ENCODE assay signal across 25 cellular contexts in the genomic region with DNA sequence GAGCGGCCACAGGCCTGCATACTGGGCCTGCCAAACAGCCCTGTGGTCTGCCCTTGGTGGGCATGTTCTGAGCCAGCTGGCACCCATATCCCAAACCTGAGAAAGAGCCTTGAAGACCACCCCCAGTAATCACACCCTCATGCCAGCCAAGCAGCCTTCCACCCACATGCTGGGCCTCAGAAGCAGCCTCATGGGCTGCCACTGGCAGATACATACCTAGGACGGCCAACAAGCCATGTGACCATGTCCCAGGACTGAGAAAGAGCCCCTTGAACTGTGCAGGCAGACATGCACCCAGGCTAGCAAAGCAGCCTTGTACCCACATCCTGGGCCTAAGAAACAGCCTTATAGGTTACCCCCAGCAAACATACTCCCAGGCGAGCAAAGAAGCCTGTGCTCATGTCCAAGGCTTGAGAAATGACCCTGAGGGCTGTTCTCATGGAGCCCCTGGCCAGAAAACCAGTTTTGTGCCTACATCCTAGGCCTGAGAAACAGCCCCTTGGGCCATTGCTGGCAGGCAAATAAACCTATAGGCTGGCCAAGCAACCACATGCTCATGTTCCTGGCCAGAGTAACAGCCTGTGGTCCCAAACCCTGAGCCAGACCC. TPM values are rescaled to one million over a fixed set of nuclear protein-coding genes. Genes with fewer than 3 reads are reported as not detected.
DNase-seq lines count a peak whose midpoint lies in the region; ATAC-seq and TF ChIP-seq lines count a peak whose summit lies in the region.
"Had no signal": no experiment of that assay in that cellular context is flagged by ENCODE, and none has a peak within 500 bp of the region (broad histone marks: within the 10 kb centered on the region; RNA-seq: fewer than 3 reads in every experiment).

No MANE protein-coding gene starts in this region.

- H3K4me2 ChIP-seq in trophoblast cell (ENCODE audit: low read length): no peak overlapping the region
- H3K4me2 ChIP-seq: BLaER1 had no signal

- H3K23ac ChIP-seq in trophoblast cell (ENCODE audit: low read length): no peak overlapping the region

- no peak overlapping the region for H2BK120ac ChIP-seq in trophoblast cell (ENCODE audit: insufficient read depth, low read length, poor library complexity)

- no peak overlapping the region for H2AK5ac ChIP-seq in trophoblast cell (ENCODE audit: low read length)

- H3K4me3 ChIP-seq in RWPE2 (ENCODE audit: severe bottlenecking) (no peak overlapping the region), trophoblast cell (ENCODE audit: low read depth, low read length) (no peak overlapping the region)
- H3K4me3 ChIP-seq: BLaER1, GM12878 had no signal

- no peak overlapping the region for H2BK5ac ChIP-seq in trophoblast cell (ENCODE audit: low read depth, low read length, poor library complexity)

- no peak overlapping the region for H3K9ac ChIP-seq in trophoblast cell (ENCODE audit: low read length)
- H3K9ac ChIP-seq: BLaER1 had no signal

- H3K79me2 ChIP-seq in trophoblast cell (ENCODE audit: control insufficient read depth, insufficient read depth, low read length, poor library complexity): no peaks in the 10 kb centered on the region

- H3K18ac ChIP-seq in trophoblast cell (ENCODE audit: low read length): no peak overlapping the region

- no peaks in the 10 kb centered on the region for H3K79me1 ChIP-seq in trophoblast cell (ENCODE audit: low read length)

- no peak for DNase-seq in activated naive CD8-positive, alpha-beta T cell treated with anti-CD3 and anti-CD28 coated beads, Interleukin-2, amount 10 ng/mL, durations not matched to agents 7 days and 5 days
- no peak for DNase-seq in activated naive CD8-positive, alpha-beta T cell treated with anti-CD3 and anti-CD28 coated beads, Interleukin-2, amount 50 U/mL, for 24 hours
- DNase-seq in RWPE2 (ENCODE audit: low spot score) (peak; percentile 56), chondrocyte (ENCODE audit: low spot score) (no peak), trophoblast cell (peak; percentile 85 to 94)
- DNase-seq: 8988T; ACHN; BE2C; C1 segment of cervical spinal cord; CD4-positive, alpha-beta memory T cell; CD4-positive, CD25-positive, alpha-beta regulatory T cell; CD8-positive, alpha-beta memory T cell; COR-L47; DMS 273 treated with DMSO at 0.1 percent for 48 hours; DMS153; DMS53; DMS79; DND-41; EL; GDM1 had no signal

- TF ChIP-seq CTCF in RWPE2 (IDR thresholded peaks at IDR 0.05; ENCODE audit: poor library complexity, severe bottlenecking) (no peak), chondrocyte (IDR thresholded peaks at IDR 0.05) (no peak)

- POLR2A ChIA-PET in activated naive CD8-positive, alpha-beta T cell treated with anti-CD3 and anti-CD28 coated beads, Interleukin-2, amount 10 ng/mL, durations not matched to agents 7 days and 5 days (lab: Charles Lee): no interaction called here

- no peak for ATAC-seq in activated naive CD8-positive, alpha-beta T cell treated with anti-CD3 and anti-CD28 coated beads, Interleukin-2, amount 10 ng/mL, durations not matched to agents 7 days and 5 days (ENCODE audit: low read depth)
- ATAC-seq in activated naive CD8-positive, alpha-beta T cell treated with anti-CD3 and anti-CD28 coated beads, Interleukin-2, amount 50 U/mL, for 24 hours: no peak
- no peak for ATAC-seq in RWPE2 (ENCODE audit: low read depth)
- ATAC-seq in GM21786 (IDR thresholded peaks at IDR 0.05; ENCODE audit: unreplicated experiment): no peak
- no peak for ATAC-seq in HG03521 (IDR thresholded peaks at IDR 0.05; ENCODE audit: unreplicated experiment)
- ATAC-seq: GM12878 had no signal

- H3K4ac ChIP-seq in trophoblast cell (ENCODE audit: low read depth, low read length): no peak overlapping the region

- H3K27me3 Mint-ChIP-seq in activated naive CD8-positive, alpha-beta T cell treated with anti-CD3 and anti-CD28 coated beads, Interleukin-2, amount 10 ng/mL, durations not matched to agents 7 days and 5 days: no peaks in the 10 kb centered on the region
- no peaks in the 10 kb centered on the region for H3K27me3 Mint-ChIP-seq in activated naive CD8-positive, alpha-beta T cell treated with anti-CD3 and anti-CD28 coated beads, Interleukin-2, amount 50 U/mL, for 24 hours
- H3K27me3 Mint-ChIP-seq in chondrocyte (ENCODE audit: low read depth): no peaks in the 10 kb centered on the region
- H3K27me3 Mint-ChIP-seq: CD4-positive, alpha-beta memory T cell; CD4-positive, CD25-positive, alpha-beta regulatory T cell; CD8-positive, alpha-beta memory T cell had no signal

- no peak overlapping the region for H4K8ac ChIP-seq in trophoblast cell (ENCODE audit: low read depth, low read length)

- H4K12ac ChIP-seq in trophoblast cell (ENCODE audit: low read depth, low read length): no peak overlapping the region

- peak overlapping the region; percentile 30 for H3K27ac Mint-ChIP-seq in activated naive CD8-positive, alpha-beta T cell treated with anti-CD3 and anti-CD28 coated beads, Interleukin-2, amount 10 ng/mL, durations not matched to agents 7 days and 5 days
- no peak overlapping the region for H3K27ac Mint-ChIP-seq in activated naive CD8-positive, alpha-beta T cell treated with anti-CD3 and anti-CD28 coated beads, Interleukin-2, amount 50 U/mL, for 24 hours
- peak overlapping the region; percentile 32 for H3K27ac Mint-ChIP-seq in chondrocyte (ENCODE audit: unreplicated experiment)
- H3K27ac Mint-ChIP-seq: CD4-positive, alpha-beta memory T cell; CD4-positive, CD25-positive, alpha-beta regulatory T cell; CD8-positive, alpha-beta memory T cell had no signal

- H3K4me1 Mint-ChIP-seq in activated naive CD8-positive, alpha-beta T cell treated with anti-CD3 and anti-CD28 coated beads, Interleukin-2, amount 10 ng/mL, durations not matched to agents 7 days and 5 days: peaks cover 3% of the 10 kb centered on the region
- H3K4me1 Mint-ChIP-seq in activated naive CD8-positive, alpha-beta T cell treated with anti-CD3 and anti-CD28 coated beads, Interleukin-2, amount 50 U/mL, for 24 hours: no peaks in the 10 kb centered on the region
- no peaks in the 10 kb centered on the region for H3K4me1 Mint-ChIP-seq in chondrocyte (ENCODE audit: low read depth)

- no peaks in the 10 kb centered on the region for H3K9me3 Mint-ChIP-seq in activated naive CD8-positive, alpha-beta T cell treated with anti-CD3 and anti-CD28 coated beads, Interleukin-2, amount 10 ng/mL, durations not matched to agents 7 days and 5 days
- H3K9me3 Mint-ChIP-seq in activated naive CD8-positive, alpha-beta T cell treated with anti-CD3 and anti-CD28 coated beads, Interleukin-2, amount 50 U/mL, for 24 hours: no peaks in the 10 kb centered on the region
- no peaks in the 10 kb centered on the region for H3K9me3 Mint-ChIP-seq in chondrocyte (ENCODE audit: low read depth)
- H3K9me3 Mint-ChIP-seq: CD14-positive monocyte; CD4-positive, CD25-positive, alpha-beta regulatory T cell; CD8-positive, alpha-beta memory T cell had no signal

- WGBS in trophoblast cell (ENCODE audit: extremely low coverage, insufficient coverage, insufficient read length): no CpG with 5 or more reads among the region's 3 CpGs

- H3K9me3 ChIP-seq in RWPE2 (ENCODE audit: severe bottlenecking) (no peaks in the 10 kb centered on the region), trophoblast cell (ENCODE audit: insufficient read depth, low read depth, low read length) (peaks cover 1% of the 10 kb centered on the region)
- H3K9me3 ChIP-seq: BE2C, BLaER1 had no signal

- H3K4me1 ChIP-seq in RWPE2 (ENCODE audit: insufficient read depth, poor library complexity, severe bottlenecking): no peaks in the 10 kb centered on the region
- H3K4me1 ChIP-seq in trophoblast cell (ENCODE audit: control insufficient read depth in 1 of 2, insufficient read depth in 2 of 2, low read length in 2 of 2): no peaks in the 10 kb centered on the region
- H3K4me1 ChIP-seq: BE2C, BLaER1 had no signal

- H3K36me3 ChIP-seq in RWPE2 (ENCODE audit: low read depth) (peaks cover 88% of the 10 kb centered on the region), trophoblast cell (ENCODE audit: control insufficient read depth in 1 of 2, insufficient read depth in 2 of 2, low read length in 2 of 2) (peaks cover 19 to 32% of the 10 kb centered on the region in 2 experiments)

- no peak overlapping the region for H3K14ac ChIP-seq in trophoblast cell (ENCODE audit: low read length)

- H3K4me3 Mint-ChIP-seq in activated naive CD8-positive, alpha-beta T cell treated with anti-CD3 and anti-CD28 coated beads, Interleukin-2, amount 10 ng/mL, durations not matched to agents 7 days and 5 days: no peak overlapping the region
- H3K4me3 Mint-ChIP-seq in activated naive CD8-positive, alpha-beta T cell treated with anti-CD3 and anti-CD28 coated beads, Interleukin-2, amount 50 U/mL, for 24 hours: no peak overlapping the region
- H3K4me3 Mint-ChIP-seq in chondrocyte (ENCODE audit: unreplicated experiment): no peak overlapping the region
- H3K4me3 Mint-ChIP-seq: CD14-positive monocyte; CD4-positive, alpha-beta memory T cell; CD4-positive, CD25-positive, alpha-beta regulatory T cell; CD8-positive, alpha-beta memory T cell had no signal

- H3K27me3 ChIP-seq in RWPE2 (ENCODE audit: insufficient read depth, poor library complexity, severe bottlenecking): no peaks in the 10 kb centered on the region
- H3K27me3 ChIP-seq in trophoblast cell (ENCODE audit: insufficient read depth, low read length): no peaks in the 10 kb centered on the region
- H3K27me3 ChIP-seq: BE2C, BLaER1 had no signal

- H4K91ac ChIP-seq in trophoblast cell (ENCODE audit: low read depth, low read length): no peak overlapping the region

- H2BK12ac ChIP-seq in trophoblast cell (ENCODE audit: low read length): no peak overlapping the region

- H2AFZ ChIP-seq in trophoblast cell (ENCODE audit: insufficient read depth, low read length, poor library complexity): no peak overlapping the region

- H3K36me3 Mint-ChIP-seq in activated naive CD8-positive, alpha-beta T cell treated with anti-CD3 and anti-CD28 coated beads, Interleukin-2, amount 10 ng/mL, durations not matched to agents 7 days and 5 days: peaks cover 20% of the 10 kb centered on the region
- peaks cover 28% of the 10 kb centered on the region for H3K36me3 Mint-ChIP-seq in activated naive CD8-positive, alpha-beta T cell treated with anti-CD3 and anti-CD28 coated beads, Interleukin-2, amount 50 U/mL, for 24 hours (ENCODE audit: low read depth)
- H3K36me3 Mint-ChIP-seq in chondrocyte (ENCODE audit: low read depth): peaks cover 30% of the 10 kb centered on the region

- H3K27ac ChIP-seq in RWPE2 (ENCODE audit: poor library complexity, severe bottlenecking) (no peak overlapping the region), trophoblast cell (ENCODE audit: low read depth, low read length) (no peak overlapping the region)
- H3K27ac ChIP-seq: BLaER1 had no signal

RNA-seq across cellular contexts. Expression of a gene that starts 24.9 kb away (rescaled TPM):
- 10 to 100 TPM; 20.4 to 20.8 TPM for total RNA-seq in activated naive CD8-positive, alpha-beta T cell treated with anti-CD3 and anti-CD28 coated beads, Interleukin-2, amount 10 ng/mL, durations not matched to agents 7 days and 5 days
- total RNA-seq in chondrocyte: 14.4 to 22.8 TPM (median 14.6 TPM) in 3 replicates
- polyA plus RNA-seq in trophoblast cell (2013): 9.0 and 9.2 TPM in 2 replicates

RNA-seq across cellular contexts. Expression of a gene that starts 34.3 kb away (rescaled TPM):
- total RNA-seq in activated naive CD8-positive, alpha-beta T cell treated with anti-CD3 and anti-CD28 coated beads, Interleukin-2, amount 10 ng/mL, durations not matched to agents 7 days and 5 days: 10 to 100 TPM; 12.6 to 12.7 TPM
- total RNA-seq in chondrocyte: 98.5 to 102 TPM (median 101 TPM) in 3 replicates
- polyA plus RNA-seq in trophoblast cell (2013): 58.6 and 59.7 TPM in 2 replicates

Comparison
In these comparisons a context has a peak if more than half of its experiments do, and no peak if none do; other contexts are left out.
1. DNase-seq: peak in RWPE2 (single experiment) and trophoblast cell (2 of 2); none in activated naive CD8-positive, alpha-beta T cell treated with anti-CD3 and anti-CD28 coated beads, Interleukin-2, amount 10 ng/mL, durations not matched to agents 7 days and 5 days (single experiment), activated naive CD8-positive, alpha-beta T cell treated with anti-CD3 and anti-CD28 coated beads, Interleukin-2, amount 50 U/mL, for 24 hours (single experiment) and chondrocyte (single experiment).